Comparison of ENCODE assay signal across 12 cellular contexts in genomic region chr15:87669846-87670245, GRCh38.
"Had no signal": no experiment of that assay in that cellular context is flagged by ENCODE, and none has a peak within 500 bp of the region (broad histone marks: within the 10 kb centered on the region; RNA-seq: fewer than 3 reads in every experiment).

No MANE protein-coding gene starts in this region.

- H3K4me2 ChIP-seq: neural progenitor cell had no signal

- H3K79me2 ChIP-seq: parathyroid adenoma had no signal

- H3K27ac ChIP-seq: gastroesophageal sphincter, neural progenitor cell, parathyroid adenoma, thyroid gland had no signal

- H3K9me3 ChIP-seq: thyroid gland had no signal

- H3K4me3 ChIP-seq: gastroesophageal sphincter, neural progenitor cell, thyroid gland had no signal

- H3K9ac ChIP-seq: neural progenitor cell, parathyroid adenoma had no signal

- H3K27me3 ChIP-seq: gastroesophageal sphincter, neural progenitor cell, thyroid gland had no signal

- H3K36me3 ChIP-seq: gastroesophageal sphincter, neural progenitor cell, thyroid gland had no signal

- H2AFZ ChIP-seq: neural progenitor cell, parathyroid adenoma had no signal

- H3K4me1 ChIP-seq: gastroesophageal sphincter, neural progenitor cell, parathyroid adenoma, thyroid gland had no signal

- ATAC-seq: gastroesophageal sphincter; stimulated activated effector memory CD8-positive, alpha-beta T cell treated with anti-CD3 and anti-CD28 coated beads, Interleukin-12 subunit alpha, Interleukin-12 subunit beta, amount 100 ng/mL, for 72 hours; WTC11 had no signal

- DNase-seq: activated CD4-positive, alpha-beta T cell treated with anti-CD3 and anti-CD28 coated beads for 48 hours; activated CD8-positive, alpha-beta memory T cell treated with anti-CD3 and anti-CD28 coated beads, Interleukin-2, amount 50 U/mL, for 48 hours; activated naive CD8-positive, alpha-beta T cell treated with anti-CD3 and anti-CD28 coated beads, Interleukin-2, amount 10 ng/mL, durations not matched to agents 7 days and 5 days; midbrain; naive B cell; retina; thyroid gland had no signal
